Comparison of ENCODE assay signal across 12 cellular contexts in genomic region chr10:8712653-8713052, GRCh38.
"Had no signal": no experiment of that assay in that cellular context is flagged by ENCODE, and none has a peak within 500 bp of the region (broad histone marks: within the 10 kb centered on the region; RNA-seq: fewer than 3 reads in every experiment).

No MANE protein-coding gene starts in this region.

- H3K27me3 ChIP-seq: foreskin keratinocyte, neutrophil, upper lobe of left lung, uterus had no signal

- H3K27ac ChIP-seq: coronary artery, foreskin keratinocyte, neutrophil, upper lobe of left lung, uterus had no signal

- H3K4me1 ChIP-seq: foreskin keratinocyte, upper lobe of left lung, uterus had no signal

- H3K9me3 ChIP-seq: neutrophil, uterus had no signal

- H3K36me3 ChIP-seq: neutrophil, upper lobe of left lung, uterus had no signal

- DNase-seq: effector CD4-positive, alpha-beta T cell; endodermal cell; erythroblast; foreskin keratinocyte; left colon; midbrain; stimulated activated CD4-positive, alpha-beta T cell treated with anti-CD3 and anti-CD28 coated beads, Interleukin-2, amount 100 ng/mL, for 24 hours; stimulated activated naive CD4-positive, alpha-beta T cell; upper lobe of left lung; uterus had no signal

- H3K4me3 ChIP-seq: coronary artery, upper lobe of left lung, uterus had no signal
